Comparison of ENCODE assay signal across 16 cellular contexts in the genomic region with DNA sequence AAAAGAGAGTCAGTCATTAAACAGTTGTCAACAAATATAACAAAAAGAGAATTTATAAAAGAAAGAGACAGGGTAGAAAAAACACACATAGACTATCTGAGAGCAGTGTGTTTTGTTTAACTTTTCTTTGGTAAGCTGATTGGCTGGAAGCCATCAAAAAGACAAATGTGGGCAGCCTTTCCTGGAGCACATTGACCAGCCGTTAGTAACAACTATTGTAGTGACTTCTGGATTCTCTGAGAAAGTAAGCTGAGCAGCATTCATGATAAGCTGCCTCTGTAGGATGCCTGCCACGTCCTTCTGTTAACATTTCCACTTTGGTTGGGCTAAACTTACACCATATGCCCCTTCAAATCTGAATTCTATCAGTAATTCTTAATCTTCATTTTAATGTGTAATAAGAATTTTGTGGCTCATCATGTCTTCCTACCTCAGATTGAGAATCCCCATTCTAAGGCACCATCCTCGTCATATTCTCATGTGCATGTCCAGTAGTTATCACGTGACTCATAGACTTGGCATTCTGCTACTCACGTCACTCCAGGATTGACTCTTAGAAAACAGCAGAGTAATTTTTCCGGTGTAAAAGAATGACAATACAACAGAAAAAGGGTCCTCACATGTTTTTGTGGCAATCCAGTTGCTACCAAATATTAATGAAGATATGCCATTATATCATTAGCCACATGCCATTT. TPM values are rescaled to one million over a fixed set of nuclear protein-coding genes. Genes with fewer than 3 reads are reported as not detected.
DNase-seq lines count a peak whose midpoint lies in the region; FAIRE-seq and TF ChIP-seq lines count a peak whose summit lies in the region.
"Had no signal": no experiment of that assay in that cellular context is flagged by ENCODE, and none has a peak within 500 bp of the region (broad histone marks: within the 10 kb centered on the region; RNA-seq: fewer than 3 reads in every experiment).

No MANE protein-coding gene starts in this region.

- H3K36me3 ChIP-seq in bronchial epithelial cell (ENCODE audit: control insufficient read depth, insufficient read depth, low read length), result no peaks in the 10 kb centered on the region
- H3K36me3 ChIP-seq: esophagus squamous epithelium, ovary, SJSA1 had no signal

- DNase-seq in AG10803 (ENCODE audit: low read depth) (peak; percentile 31), LHCN-M2 (ENCODE audit: low read depth) (peak; percentile 79), bronchial epithelial cell (ENCODE audit: low read depth) (peak; percentile 73), lung microvascular endothelial cell (ENCODE audit: low read depth in 2 of 2) (peak; percentile 49 to 57), iPS-NIHi7 (ENCODE audit: extremely low spot score) (no peak), DMS79 (lab: John Stamatoyannopoulos, UW) (no peak)
- DNase-seq in NK-92 treated with Interleukin-12 subunit alpha and Interleukin-12 subunit beta, amount 100 ng/mL, for 24 hours (lab: John Stamatoyannopoulos, UW), result no peak
- DNase-seq in stimulated activated CD4-positive, alpha-beta T cell treated with anti-CD3 and anti-CD28 coated beads, Interleukin-12 subunit alpha, Interleukin-12 subunit beta, amount 100 ng/mL, for 4 hours, result no peak
- DNase-seq: activated T-cell treated with anti-CD3 and anti-CD28 coated beads, Interleukin-2, amount 50 U/mL, for 48 hours; CD4-positive, CD25-positive, alpha-beta regulatory T cell; esophagus squamous epithelium; left ventricle myocardium superior; NCI-H748 treated with DMSO at 0.1 percent for 48 hours; ovary; stimulated activated naive CD8-positive, alpha-beta T cell treated with anti-CD3 and anti-CD28 coated beads, Interleukin-15, amount 100 ng/mL, for 72 hours had no signal

- no peaks in the 10 kb centered on the region for H3K27me3 ChIP-seq in bronchial epithelial cell (ENCODE audit: control insufficient read depth, insufficient read depth, low read length)
- H3K27me3 ChIP-seq: esophagus squamous epithelium, ovary, SJSA1 had no signal

- FAIRE-seq in bronchial epithelial cell (lab: Jason Lieb, UNC), result no peak

- no peak overlapping the region for H3K4me3 ChIP-seq in AG10803 (ENCODE audit: low read length)
- H3K4me3 ChIP-seq in bronchial epithelial cell (ENCODE audit: low read depth, low read length), result no peak overlapping the region
- H3K4me3 ChIP-seq: esophagus squamous epithelium, ovary, SJSA1 had no signal

- TF ChIP-seq CTCF in AG10803 (conservative IDR thresholded peaks at IDR 0.05; ENCODE audit: low read length), result no peak
- TF ChIP-seq CTCF in bronchial epithelial cell (IDR thresholded peaks at IDR 0.05; ENCODE audit: insufficient read depth, low read length, severe bottlenecking), result no peak

RNA-seq across cellular contexts. Expression of gene DNAJC10, which starts 43.4 kb away (rescaled TPM):
- total RNA-seq in LHCN-M2 (2014; rRNA removed), result 82.2 and 90.4 TPM in 2 replicates
- 22.5 TPM for polyA plus RNA-seq in LHCN-M2 (2012)
- 125 and 154 TPM in 2 replicates for total RNA-seq in bronchial epithelial cell
- 44.2 and 63.3 TPM in 2 replicates for total RNA-seq in lung microvascular endothelial cell

Comparison
In these comparisons a context has a peak if more than half of its experiments do, and no peak if none do; other contexts are left out.
1. DNase-seq: peak in AG10803 (single experiment), LHCN-M2 (single experiment), bronchial epithelial cell (single experiment) and lung microvascular endothelial cell (2 of 2); none in iPS-NIHi7 (single experiment), NK-92 treated with Interleukin-12 subunit alpha and Interleukin-12 subunit beta, amount 100 ng/mL, for 24 hours (single experiment), DMS79 (single experiment) and stimulated activated CD4-positive, alpha-beta T cell treated with anti-CD3 and anti-CD28 coated beads, Interleukin-12 subunit alpha, Interleukin-12 subunit beta, amount 100 ng/mL, for 4 hours (single experiment).